33 cellular contexts compared by ENCODE assay signal in the genomic region with DNA sequence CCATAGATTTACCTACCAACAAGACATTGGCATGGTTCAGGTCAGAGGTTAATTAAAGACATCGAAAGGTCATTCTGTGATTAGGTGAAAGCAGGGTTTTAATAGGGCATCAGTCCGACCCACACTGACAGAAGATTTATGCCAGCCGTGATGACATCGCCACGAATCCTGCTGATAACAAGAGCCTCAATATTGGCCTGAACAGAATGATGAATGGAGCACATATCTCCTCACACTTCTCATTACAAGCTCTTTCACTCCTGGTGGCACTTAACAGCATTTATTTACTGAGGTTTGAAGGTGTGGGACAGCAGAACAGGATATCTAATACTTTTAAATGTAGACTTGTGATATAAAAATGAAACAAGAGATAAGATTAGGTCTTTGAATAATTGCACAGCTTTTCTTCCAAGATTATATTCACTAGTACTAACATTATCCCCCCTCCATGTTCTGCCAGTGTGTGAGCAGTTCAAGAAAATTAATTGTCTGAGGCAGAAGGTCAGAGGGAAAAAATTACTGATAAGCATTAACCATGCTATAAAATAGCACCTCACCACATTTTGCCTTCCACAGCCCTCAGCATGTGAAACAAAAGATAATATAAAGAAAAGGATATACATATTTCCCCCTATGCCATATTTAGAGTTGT.
"Had no signal": no experiment of that assay in that cellular context is flagged by ENCODE, and none has a peak within 500 bp of the region (broad histone marks: within the 10 kb centered on the region; RNA-seq: fewer than 3 reads in every experiment).

No MANE protein-coding gene starts in this region.

- H3K27ac Mint-ChIP-seq: activated CD4-positive, alpha-beta T cell treated with anti-CD3 and anti-CD28 coated beads, Interleukin-2, amount 10 ng/mL, durations not matched to agents 7 days and 5 days; activated CD8-positive, alpha-beta T cell treated with anti-CD3 and anti-CD28 coated beads, Interleukin-2, amount 10 ng/mL, durations not matched to agents 7 days and 5 days; activated naive CD4-positive, alpha-beta T cell treated with anti-CD3 and anti-CD28 coated beads for 36 hours; activated naive CD4-positive, alpha-beta T cell treated with anti-CD3 and anti-CD28 coated beads, Interleukin-2, amount 50 U/mL, for 72 hours; activated T-cell treated with anti-CD3 and anti-CD28 coated beads, Interleukin-2, amount 50 U/mL, for 24 hours; activated T-helper 1 cell treated with anti-CD3 and anti-CD28 coated beads, Interleukin-12 subunit alpha, Interleukin-12 subunit beta, Interleukin-2, Interleukin-4 antibody, amounts not matched to agents 30 ng/mL and 10 ng/mL and 1 ng/mL, durations not matched to agents 14 hours and 24 hours and 36 hours; T-helper 2 cell treated with Interferon-gamma antibody and Interleukin-4, amounts not matched to agents 5 μg/mL and 100 μg/mL, for 36 hours had no signal

- H2AFZ ChIP-seq: PC-9 had no signal

- H3K4me3 Mint-ChIP-seq: activated CD4-positive, alpha-beta T cell treated with anti-CD3 and anti-CD28 coated beads, Interleukin-2, amount 10 ng/mL, durations not matched to agents 7 days and 5 days; activated CD8-positive, alpha-beta T cell treated with anti-CD3 and anti-CD28 coated beads, Interleukin-2, amount 10 ng/mL, durations not matched to agents 7 days and 5 days; activated naive CD4-positive, alpha-beta T cell treated with anti-CD3 and anti-CD28 coated beads for 36 hours; activated T-cell treated with anti-CD3 and anti-CD28 coated beads, Interleukin-2, amount 50 U/mL, for 24 hours; activated T-helper 1 cell treated with anti-CD3 and anti-CD28 coated beads, Interleukin-12 subunit alpha, Interleukin-12 subunit beta, Interleukin-2, Interleukin-4 antibody, amounts not matched to agents 30 ng/mL and 10 ng/mL and 1 ng/mL, durations not matched to agents 14 hours and 24 hours and 36 hours; T-helper 2 cell treated with Interferon-gamma antibody and Interleukin-4, amounts not matched to agents 5 μg/mL and 100 μg/mL, for 36 hours had no signal

- H3K4me3 ChIP-seq: adrenal gland, MG63, PC-9, SJCRH30, SK-N-MC had no signal

- H3K36me3 ChIP-seq: adrenal gland, brain microvascular endothelial cell, MG63, SJCRH30, WERI-Rb-1 had no signal

- H3K4me2 ChIP-seq: PC-9 had no signal

- H3K9me3 ChIP-seq: adrenal gland, MG63, SJCRH30 had no signal

- H3K36me3 Mint-ChIP-seq: activated naive CD4-positive, alpha-beta T cell treated with anti-CD3 and anti-CD28 coated beads, Interleukin-2, amount 50 U/mL, for 72 hours had no signal

- H3K9me3 Mint-ChIP-seq: activated CD4-positive, alpha-beta T cell treated with anti-CD3 and anti-CD28 coated beads, Interleukin-2, amount 10 ng/mL, durations not matched to agents 7 days and 5 days; activated naive CD4-positive, alpha-beta T cell treated with anti-CD3 and anti-CD28 coated beads for 36 hours; activated naive CD4-positive, alpha-beta T cell treated with anti-CD3 and anti-CD28 coated beads, Interleukin-2, amount 50 U/mL, for 72 hours; activated T-cell treated with anti-CD3 and anti-CD28 coated beads, Interleukin-2, amount 50 U/mL, for 24 hours; activated T-helper 1 cell treated with anti-CD3 and anti-CD28 coated beads, Interleukin-12 subunit alpha, Interleukin-12 subunit beta, Interleukin-2, Interleukin-4 antibody, amounts not matched to agents 30 ng/mL and 10 ng/mL and 1 ng/mL, durations not matched to agents 14 hours and 24 hours and 36 hours; T-helper 2 cell treated with Interferon-gamma antibody and Interleukin-4, amounts not matched to agents 5 μg/mL and 100 μg/mL, for 36 hours had no signal

- ATAC-seq: activated CD8-positive, alpha-beta T cell treated with anti-CD3 and anti-CD28 coated beads, Interleukin-2, amount 10 ng/mL, durations not matched to agents 7 days and 5 days; activated naive CD4-positive, alpha-beta T cell treated with anti-CD3 and anti-CD28 coated beads, Interleukin-2, amount 50 U/mL, for 72 hours had no signal

- H3K27ac ChIP-seq: adrenal gland, brain microvascular endothelial cell, PC-9, SJCRH30, SK-N-MC, WERI-Rb-1 had no signal

- H3K4me1 ChIP-seq: adrenal gland had no signal

- H3K27me3 ChIP-seq: brain microvascular endothelial cell, MG63 had no signal

- FAIRE-seq: colon, RCC 7860, TTC549 had no signal

- DNase-seq: activated CD4-positive, alpha-beta T cell treated with anti-CD3 and anti-CD28 coated beads, Interleukin-2, amount 10 ng/mL, durations not matched to agents 7 days and 5 days; activated CD4-positive, alpha-beta T cell treated with anti-CD3 and anti-CD28 coated beads, Interleukin-2, amount 50 U/mL, for 48 hours; activated CD8-positive, alpha-beta T cell treated with anti-CD3 and anti-CD28 coated beads, Interleukin-2, amount 10 ng/mL, durations not matched to agents 7 days and 5 days; activated gamma-delta T cell treated with Interleukin-2 at 50 U/mL for 16 hours; activated naive CD4-positive, alpha-beta T cell treated with anti-CD3 and anti-CD28 coated beads for 36 hours; activated T-cell treated with anti-CD3 and anti-CD28 coated beads, Interleukin-2, amount 50 U/mL, for 24 hours; adrenal gland; anterior cingulate cortex; brain microvascular endothelial cell; central memory CD4-positive, alpha-beta T cell; Karpas-422; KBM-7; MG63; NCI-H1048; NCI-H1105 treated with DMSO at 0.1 percent for 48 hours; NCI-H1436; NCI-H1694 treated with DMSO at 0.1 percent for 48 hours; NCI-H2029; NCI-H510A; NCI-H526; NCI-H748 treated with DMSO at 0.1 percent for 48 hours; NK-92 treated with Interleukin-12 subunit alpha and Interleukin-12 subunit beta, amount 100 ng/mL, for 24 hours; Right ventricle myocardium superior; SJCRH30; WERI-Rb-1 had no signal
